ENCODE assay signal across 8 cellular contexts in genomic region chr11:95788921-95789505, GRCh38. TPM values are rescaled to one million over a fixed set of nuclear protein-coding genes. Genes with fewer than 3 reads are reported as not detected.
DNase-seq lines count a peak whose midpoint lies in the region; ATAC-seq and TF ChIP-seq lines count a peak whose summit lies in the region.

No MANE protein-coding gene starts in this region.

- H3K9me3 Mint-ChIP-seq in activated T-cell treated with anti-CD3 and anti-CD28 coated beads, Interleukin-2, amount 50 U/mL, for 72 hours = no peaks in the 10 kb centered on the region

- ATAC-seq in activated T-cell treated with anti-CD3 and anti-CD28 coated beads, Interleukin-2, amount 50 U/mL, for 72 hours (replicated peaks in 1 of 2) = no peak

- no peaks in the 10 kb centered on the region for H3K27me3 Mint-ChIP-seq in activated T-cell treated with anti-CD3 and anti-CD28 coated beads, Interleukin-2, amount 50 U/mL, for 72 hours (ENCODE audit: low read depth)

- TF ChIP-seq CTCF in AG09309 (IDR thresholded peaks at IDR 0.05; ENCODE audit: control insufficient read depth, insufficient read depth, low read depth, low read length, missing control alignments) = peak; percentile 39
- TF ChIP-seq CTCF in GM12874 (IDR thresholded peaks at IDR 0.05; ENCODE audit: insufficient read depth, low read depth, low read length) = 0 out of 2 replicates have a peak, but pooled peaks have one; percentile 3
- TF ChIP-seq CTCF in fibroblast of villous mesenchyme (IDR thresholded peaks at IDR 0.05; ENCODE audit: insufficient read depth, low read depth, low read length) = peak; percentile 41

- H3K27ac Mint-ChIP-seq in activated T-cell treated with anti-CD3 and anti-CD28 coated beads, Interleukin-2, amount 50 U/mL, for 72 hours = peak overlapping the region; percentile 93

- peaks cover 13 to 40% of the 10 kb centered on the region in 2 donors for H3K36me3 Mint-ChIP-seq in activated T-cell treated with anti-CD3 and anti-CD28 coated beads, Interleukin-2, amount 50 U/mL, for 72 hours (ENCODE audit: insufficient read depth in 2 of 2)

- peak overlapping the region; percentile 86 for H3K4me3 ChIP-seq in AG09309 (ENCODE audit: control insufficient read depth, low read depth, low read length)
- peak overlapping the region; percentile 99 for H3K4me3 ChIP-seq in fibroblast of villous mesenchyme (ENCODE audit: low read depth, low read length)

- H3K4me1 Mint-ChIP-seq in activated T-cell treated with anti-CD3 and anti-CD28 coated beads, Interleukin-2, amount 50 U/mL, for 72 hours (ENCODE audit: low read depth) = peaks cover 77% of the 10 kb centered on the region

- no peak for DNase-seq in AG09309 (ENCODE audit: low read depth)
- peak; percentile 59 for DNase-seq in NCI-H1092 treated with DMSO at 0.1 percent for 48 hours (lab: John Stamatoyannopoulos, UW)
- peak; percentile 28 to 38 for DNase-seq in activated T-cell treated with anti-CD3 and anti-CD28 coated beads, Interleukin-2, amount 50 U/mL, for 72 hours
- peak; percentile 48 for DNase-seq in fibroblast of villous mesenchyme (ENCODE audit: low read depth)
- peak; percentile 8 for DNase-seq in occipital lobe (lab: John Stamatoyannopoulos, UW)
- DNase-seq in SKM-1 (lab: John Stamatoyannopoulos, UW; ENCODE audit: unreplicated experiment) = no peak
- DNase-seq in epidermal melanocyte (ENCODE audit: insufficient read length, low spot score) = no peak

- peak overlapping the region; percentile 88 to 100 for H3K4me3 Mint-ChIP-seq in activated T-cell treated with anti-CD3 and anti-CD28 coated beads, Interleukin-2, amount 50 U/mL, for 72 hours

RNA-seq across cellular contexts. Expression of gene FAM76B, which starts 0.6 kb away (rescaled TPM):
- total RNA-seq in activated T-cell treated with anti-CD3 and anti-CD28 coated beads, Interleukin-2, amount 50 U/mL, for 72 hours = 10 to 100 TPM; 60.6 to 64.0 TPM
- total RNA-seq in fibroblast of villous mesenchyme (15.1 and 22.2 TPM in 2 replicates), occipital lobe (73.0 TPM)

RNA-seq across cellular contexts. Expression of gene CEP57, which starts 1.3 kb away (rescaled TPM):
- total RNA-seq in activated T-cell treated with anti-CD3 and anti-CD28 coated beads, Interleukin-2, amount 50 U/mL, for 72 hours = 100 to 1,000 TPM; 159 to 168 TPM
- 30.9 and 48.4 TPM in 2 replicates for total RNA-seq in fibroblast of villous mesenchyme
- 117 TPM for total RNA-seq in occipital lobe

Comparison
In these comparisons a context has a peak if more than half of its experiments do, and no peak if none do; other contexts are left out.
1. DNase-seq: peak in NCI-H1092 treated with DMSO at 0.1 percent for 48 hours (single experiment), activated T-cell treated with anti-CD3 and anti-CD28 coated beads, Interleukin-2, amount 50 U/mL, for 72 hours (2 of 2), fibroblast of villous mesenchyme (single experiment) and occipital lobe (single experiment); none in AG09309 (single experiment), SKM-1 (single experiment) and epidermal melanocyte (single experiment).
2. Peak in every context shown above with its lines, with median percentiles within 50 percentile points of each other: CTCF ChIP-seq.